ENCODE assay signal across 15 cellular contexts in genomic region chr13:41587490-41587889, GRCh38.
A peak's percentile ranks its signal among the peaks of the same experiment; 100 is the strongest.
DNase-seq lines count a peak whose midpoint lies in the region; ATAC-seq and TF ChIP-seq lines count a peak whose summit lies in the region.
"Had no signal": no experiment of that assay in that cellular context is flagged by ENCODE, and none has a peak within 500 bp of the region (broad histone marks: within the 10 kb centered on the region; RNA-seq: fewer than 3 reads in every experiment).

No MANE protein-coding gene starts in this region.

- 0 out of 2 replicates have a peak, but pooled peaks have one; percentile 22 for TF ChIP-seq CTCF in GM12875 (IDR thresholded peaks at IDR 0.05; ENCODE audit: borderline replicate concordance, insufficient read depth, low read depth, low read length)

- peaks cover 29% of the 10 kb centered on the region for H3K36me3 Mint-ChIP-seq in activated T-cell treated with anti-CD3 and anti-CD28 coated beads, Interleukin-2, amount 50 U/mL, for 4 hours (ENCODE audit: insufficient read depth)

- no peaks in the 10 kb centered on the region for H3K9me3 Mint-ChIP-seq in activated T-cell treated with anti-CD3 and anti-CD28 coated beads, Interleukin-2, amount 50 U/mL, for 4 hours

- DNase-seq in DMS53 (lab: John Stamatoyannopoulos, UW) = peak; percentile 4
- DNase-seq in DMS53 treated with DMSO at 0.1 percent for 48 hours (lab: John Stamatoyannopoulos, UW; ENCODE audit: unreplicated experiment) = no peak
- DNase-seq in activated T-cell treated with anti-CD3 and anti-CD28 coated beads, Interleukin-2, amount 50 U/mL, for 4 hours = peak; percentile 31
- peak; percentile 41 for DNase-seq in midbrain (lab: John Stamatoyannopoulos, UW)
- DNase-seq in LoVo (ENCODE audit: low spot score) = no peak
- DNase-seq: 8988T, cerebellar nuclear complex, foreskin melanocyte, Kasumi-1, left colon, NCI-H446 had no signal

- ATAC-seq in activated T-cell treated with anti-CD3 and anti-CD28 coated beads, Interleukin-2, amount 50 U/mL, for 4 hours = no peak
- no peak for ATAC-seq in HG03159 (IDR thresholded peaks at IDR 0.05; ENCODE audit: unreplicated experiment)
- no peak for ATAC-seq in GM19351 (IDR thresholded peaks at IDR 0.05; ENCODE audit: unreplicated experiment)
- ATAC-seq: left colon had no signal

- peaks cover 6% of the 10 kb centered on the region for H3K4me1 Mint-ChIP-seq in activated T-cell treated with anti-CD3 and anti-CD28 coated beads, Interleukin-2, amount 50 U/mL, for 4 hours (ENCODE audit: low read depth)

- H3K4me3 Mint-ChIP-seq in activated T-cell treated with anti-CD3 and anti-CD28 coated beads, Interleukin-2, amount 50 U/mL, for 4 hours = no peak overlapping the region

- H3K27me3 Mint-ChIP-seq in activated T-cell treated with anti-CD3 and anti-CD28 coated beads, Interleukin-2, amount 50 U/mL, for 4 hours (ENCODE audit: low read depth) = no peaks in the 10 kb centered on the region

- H3K4me3 ChIP-seq in GM12875 (ENCODE audit: low read depth, low read length) = no peak overlapping the region
- H3K4me3 ChIP-seq: SJSA1 had no signal

Comparison
In these comparisons a context has a peak if more than half of its experiments do, and no peak if none do; other contexts are left out.
1. DNase-seq: peak in DMS53 (single experiment), activated T-cell treated with anti-CD3 and anti-CD28 coated beads, Interleukin-2, amount 50 U/mL, for 4 hours (single experiment) and midbrain (single experiment); none in DMS53 treated with DMSO at 0.1 percent for 48 hours (single experiment) and LoVo (single experiment).